ENCODE assay signal across 9 cellular contexts in genomic region chrX:119477812-119478232, GRCh38.
DNase-seq lines count a peak whose midpoint lies in the region; ATAC-seq lines count a peak whose summit lies in the region.
"Had no signal": no experiment of that assay in that cellular context is flagged by ENCODE, and none has a peak within 500 bp of the region (broad histone marks: within the 10 kb centered on the region; RNA-seq: fewer than 3 reads in every experiment).

No MANE protein-coding gene starts in this region.

- no peak overlapping the region for H3K4me3 ChIP-seq in BLaER1
- H3K4me3 ChIP-seq in duodenal mucosa (ENCODE audit: low read depth in 1 of 2, low read length in 2 of 2) = no peak overlapping the region
- no peak overlapping the region for H3K4me3 ChIP-seq in muscle layer of duodenum (ENCODE audit: low read depth in 1 of 2, low read length in 2 of 2)

- peak overlapping the region; percentile 37 for H3K4me2 ChIP-seq in BLaER1

- H3K27me3 ChIP-seq in BLaER1 (no peaks in the 10 kb centered on the region), duodenal mucosa (ENCODE audit: control insufficient read depth in 1 of 2, insufficient read depth in 2 of 2, low read length in 2 of 2) (no peaks in the 10 kb centered on the region), muscle layer of duodenum (ENCODE audit: low read depth, low read length) (no peaks in the 10 kb centered on the region)

- H3K9ac ChIP-seq in BLaER1 = no peak overlapping the region
- peak overlapping the region in 1 of 2 donors; percentile 70 for H3K9ac ChIP-seq in duodenal mucosa (ENCODE audit: low read depth in 1 of 2, low read length in 2 of 2)

- no peaks in the 10 kb centered on the region for H3K36me3 ChIP-seq in BLaER1
- no peaks in the 10 kb centered on the region for H3K36me3 ChIP-seq in duodenal mucosa (ENCODE audit: control insufficient read depth in 1 of 2, insufficient read depth in 2 of 2, low read length in 2 of 2)
- H3K36me3 ChIP-seq in muscle layer of duodenum (ENCODE audit: control insufficient read depth in 1 of 2, insufficient read depth in 2 of 2, low read length in 2 of 2) = no peaks in the 10 kb centered on the region

- H3K4me1 ChIP-seq in BLaER1 = peaks cover 23% of the 10 kb centered on the region
- H3K4me1 ChIP-seq in duodenal mucosa (ENCODE audit: control insufficient read depth in 1 of 2, insufficient read depth in 2 of 2, low read length in 2 of 2) = peaks cover 7 to 11% of the 10 kb centered on the region in 2 donors
- H3K4me1 ChIP-seq in muscle layer of duodenum (ENCODE audit: control insufficient read depth in 1 of 2, insufficient read depth in 2 of 2, low read length in 2 of 2) = no peaks in the 10 kb centered on the region

- H4K20me1 ChIP-seq in BLaER1 = no peaks in the 10 kb centered on the region

- peak; percentile 66 for DNase-seq in HuH-7.5 (ENCODE audit: low spot score)
- no peak for DNase-seq in T-helper 1 cell
- no peak for DNase-seq in NCI-H2081 (lab: John Stamatoyannopoulos, UW)
- no peak for DNase-seq in NCI-H2227 (lab: John Stamatoyannopoulos, UW; ENCODE audit: unreplicated experiment)
- DNase-seq: activated CD4-positive, alpha-beta memory T cell treated with anti-CD3 and anti-CD28 coated beads for 36 hours had no signal

- H3K27ac ChIP-seq in BLaER1 (no peak overlapping the region), duodenal mucosa (ENCODE audit: low read depth, low read length) (peak overlapping the region; percentile 44), muscle layer of duodenum (ENCODE audit: low read length) (peak overlapping the region; percentile 49)

- H3K9me3 ChIP-seq in BLaER1 (no peaks in the 10 kb centered on the region), duodenal mucosa (ENCODE audit: control insufficient read depth in 1 of 2, low read length in 2 of 2) (no peaks in the 10 kb centered on the region), muscle layer of duodenum (ENCODE audit: control insufficient read depth in 1 of 2, low read length in 2 of 2) (no peaks in the 10 kb centered on the region)

- ATAC-seq in GM19397 (IDR thresholded peaks at IDR 0.05; ENCODE audit: unreplicated experiment) = no peak
